ENCODE assay signal across 24 cellular contexts in the genomic region with DNA sequence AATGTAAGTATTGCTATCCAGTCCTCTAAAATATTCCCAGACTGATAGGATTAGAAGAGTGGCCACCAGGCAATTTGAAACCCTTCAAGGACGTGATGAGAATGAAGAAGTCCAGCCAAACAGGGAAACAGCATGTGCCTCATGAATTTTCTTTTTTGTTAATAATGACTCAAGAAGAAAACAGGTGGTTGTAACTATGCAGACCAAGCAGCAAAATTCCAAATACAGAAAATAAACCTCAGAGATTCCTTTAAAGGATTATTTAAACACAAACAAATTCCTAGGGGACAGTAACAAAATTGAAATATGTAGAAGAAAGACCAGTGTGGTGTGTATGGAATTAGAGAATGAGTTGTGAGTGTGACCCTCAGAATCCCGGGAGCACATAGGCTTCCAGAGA.
DNase-seq lines count a peak whose midpoint lies in the region; ATAC-seq, FAIRE-seq and TF ChIP-seq lines count a peak whose summit lies in the region.
"Had no signal": no experiment of that assay in that cellular context is flagged by ENCODE, and none has a peak within 500 bp of the region (broad histone marks: within the 10 kb centered on the region; RNA-seq: fewer than 3 reads in every experiment).

No MANE protein-coding gene starts in this region.

- TF ChIP-seq CTCF in SK-N-SH (IDR thresholded peaks at IDR 0.05), result no peak
- TF ChIP-seq CTCF in fibroblast of the aortic adventitia (IDR thresholded peaks at IDR 0.05; ENCODE audit: insufficient read depth, low read length), result no peak

- no peaks in the 10 kb centered on the region for H3K9me3 Mint-ChIP-seq in activated T-helper 2 cell treated with anti-CD3 and anti-CD28 coated beads, Interferon-gamma antibody, Interleukin-2, Interleukin-4, amounts not matched to agents 10 μg/mL and 5 μg/mL and 100 μg/mL, durations not matched to agents 14 hours and 24 hours and 36 hours
- H3K9me3 Mint-ChIP-seq: IgD-negative memory B cell; natural killer cell treated with Interleukin-12 subunit alpha and Interleukin-12 subunit beta and Interleukin-15 and Interleukin-18, amount 100 ng/mL, for 72 hours had no signal

- no peak overlapping the region for H3K27ac Mint-ChIP-seq in activated T-helper 2 cell treated with anti-CD3 and anti-CD28 coated beads, Interferon-gamma antibody, Interleukin-2, Interleukin-4, amounts not matched to agents 10 μg/mL and 5 μg/mL and 100 μg/mL, durations not matched to agents 14 hours and 24 hours and 36 hours
- H3K27ac Mint-ChIP-seq: IgD-negative memory B cell had no signal

- intact Hi-C loops in activated T-helper 2 cell treated with anti-CD3 and anti-CD28 coated beads, Interferon-gamma antibody, Interleukin-2, Interleukin-4, amounts not matched to agents 10 μg/mL and 5 μg/mL and 100 μg/mL, durations not matched to agents 14 hours and 24 hours and 36 hours (cut with micrococcal nuclease), result no loop called here

- H3K27ac ChIP-seq in SK-N-SH (ENCODE audit: low read depth in 2 of 2, low read length in 1 of 2) (peak overlapping the region; percentile 47 to 92; a peak in 3 of 4 replicates), skeletal muscle tissue (ENCODE audit: low read depth, low read length) (peak overlapping the region; percentile 78)
- H3K27ac ChIP-seq: dorsolateral prefrontal cortex, gastroesophageal sphincter had no signal

- no peak overlapping the region for H3K4me3 ChIP-seq in SK-N-SH (ENCODE audit: low read depth in 2 of 2, low read length in 1 of 2)
- H3K4me3 ChIP-seq in fibroblast of the aortic adventitia (ENCODE audit: low read depth, low read length), result no peak overlapping the region
- peak overlapping the region in 1 of 3 donors; percentile 25 for H3K4me3 ChIP-seq in skeletal muscle tissue (ENCODE audit: low read length in 3 of 3)
- H3K4me3 ChIP-seq: dorsolateral prefrontal cortex, gastroesophageal sphincter, tibial nerve had no signal

- CTCF ChIA-PET in SK-N-SH (lab: Yijun Ruan, JAX), result interaction anchor here (0.5 kb wide), 1 partner anchor 1353 kb away, joined by 3 read pairs; no protein-coding TSS in a partner anchor

- H3K9me2 ChIP-seq in SK-N-SH, result no peaks in the 10 kb centered on the region

- no peak overlapping the region for H3K4me3 Mint-ChIP-seq in activated T-helper 2 cell treated with anti-CD3 and anti-CD28 coated beads, Interferon-gamma antibody, Interleukin-2, Interleukin-4, amounts not matched to agents 10 μg/mL and 5 μg/mL and 100 μg/mL, durations not matched to agents 14 hours and 24 hours and 36 hours (ENCODE audit: low read depth)
- H3K4me3 Mint-ChIP-seq: IgD-negative memory B cell; natural killer cell treated with Interleukin-12 subunit alpha and Interleukin-12 subunit beta and Interleukin-15 and Interleukin-18, amount 100 ng/mL, for 72 hours had no signal

- H3K27me3 ChIP-seq in SK-N-SH (ENCODE audit: insufficient read depth) (no peaks in the 10 kb centered on the region), skeletal muscle tissue (ENCODE audit: control insufficient read depth in 3 of 3, insufficient read depth in 3 of 3, low read length in 3 of 3) (no peaks in the 10 kb centered on the region)
- H3K27me3 ChIP-seq: BE2C, dorsolateral prefrontal cortex, gastroesophageal sphincter, tibial nerve had no signal

- no peak for TF ChIP-seq POLR2A in GM12892 (IDR thresholded peaks at IDR 0.05; ENCODE audit: low read depth, low read length)

- no peak overlapping the region for H2AFZ ChIP-seq in SK-N-SH (ENCODE audit: low read depth)

- 73% methylated on average over 2 of the region's 2 CpGs for WGBS in SK-N-SH (ENCODE audit: low lambda C conversion rate)

- TF ChIP-seq RAD21 in SK-N-SH (IDR thresholded peaks at IDR 0.05; ENCODE audit: low read length), result no peak

- ATAC-seq in GM18907 (IDR thresholded peaks at IDR 0.05; ENCODE audit: unreplicated experiment), result no peak
- ATAC-seq: gastroesophageal sphincter; natural killer cell treated with Interleukin-12 subunit alpha and Interleukin-12 subunit beta and Interleukin-15 and Interleukin-18, amount 100 ng/mL, for 72 hours had no signal

- H3K79me2 ChIP-seq in SK-N-SH (ENCODE audit: insufficient read depth), result peaks cover 51% of the 10 kb centered on the region

- no peaks in the 10 kb centered on the region for H4K20me1 ChIP-seq in SK-N-SH (ENCODE audit: insufficient read depth)

- H3K4me1 Mint-ChIP-seq in activated T-helper 2 cell treated with anti-CD3 and anti-CD28 coated beads, Interferon-gamma antibody, Interleukin-2, Interleukin-4, amounts not matched to agents 10 μg/mL and 5 μg/mL and 100 μg/mL, durations not matched to agents 14 hours and 24 hours and 36 hours (ENCODE audit: low read depth), result peaks cover 10% of the 10 kb centered on the region

- TF ChIP-seq EP300 in SK-N-SH (IDR thresholded peaks at IDR 0.05; ENCODE audit: borderline replicate concordance in 1 of 2, low read depth in 1 of 2, low read length in 1 of 2), result no peak

- H3K9me3 ChIP-seq in SK-N-SH, result no peaks in the 10 kb centered on the region
- H3K9me3 ChIP-seq in skeletal muscle tissue (ENCODE audit: control insufficient read depth in 3 of 3, low read length in 3 of 3), result no peaks in the 10 kb centered on the region
- H3K9me3 ChIP-seq: BE2C, gastroesophageal sphincter, tibial nerve had no signal

- no peak overlapping the region; the same call in 1 of the 2 replicates for H3K9ac ChIP-seq in SK-N-SH
- peak overlapping the region in 1 of 3 donors; percentile 1 for H3K9ac ChIP-seq in skeletal muscle tissue (ENCODE audit: low read depth in 1 of 3, low read length in 3 of 3)

- H3K27me3 Mint-ChIP-seq in activated T-helper 2 cell treated with anti-CD3 and anti-CD28 coated beads, Interferon-gamma antibody, Interleukin-2, Interleukin-4, amounts not matched to agents 10 μg/mL and 5 μg/mL and 100 μg/mL, durations not matched to agents 14 hours and 24 hours and 36 hours (ENCODE audit: low read depth), result no peaks in the 10 kb centered on the region
- H3K27me3 Mint-ChIP-seq: IgD-negative memory B cell; natural killer cell treated with Interleukin-12 subunit alpha and Interleukin-12 subunit beta and Interleukin-15 and Interleukin-18, amount 100 ng/mL, for 72 hours had no signal

- no peaks in the 10 kb centered on the region for H3K36me3 Mint-ChIP-seq in activated T-helper 2 cell treated with anti-CD3 and anti-CD28 coated beads, Interferon-gamma antibody, Interleukin-2, Interleukin-4, amounts not matched to agents 10 μg/mL and 5 μg/mL and 100 μg/mL, durations not matched to agents 14 hours and 24 hours and 36 hours (ENCODE audit: low read depth)
- H3K36me3 Mint-ChIP-seq: IgD-negative memory B cell; natural killer cell treated with Interleukin-12 subunit alpha and Interleukin-12 subunit beta and Interleukin-15 and Interleukin-18, amount 100 ng/mL, for 72 hours had no signal

- H3K4me2 ChIP-seq in SK-N-SH, result peak overlapping the region; percentile 69; the same call in 1 of the 2 replicates

- POLR2A ChIA-PET in SK-N-SH (lab: Yijun Ruan, JAX), result no interaction called here

- H3F3A ChIP-seq in SK-N-SH (replicated peaks; ENCODE audit: insufficient read depth), result peaks cover 27% of the 10 kb centered on the region

- peak; percentile 33 for DNase-seq in GM04503 (ENCODE audit: low read depth)
- no peak for DNase-seq in SK-N-SH
- DNase-seq in fibroblast of the aortic adventitia (ENCODE audit: low read depth), result peak; percentile 5
- no peak for DNase-seq in GM12892 (ENCODE audit: insufficient read length)
- no peak for DNase-seq in activated T-helper 2 cell treated with anti-CD3 and anti-CD28 coated beads, Interferon-gamma antibody, Interleukin-2, Interleukin-4, amounts not matched to agents 10 μg/mL and 5 μg/mL and 100 μg/mL, durations not matched to agents 14 hours and 24 hours and 36 hours (ENCODE audit: low spot score)
- DNase-seq: activated CD4-positive, alpha-beta T cell treated with anti-CD3 and anti-CD28 coated beads for 1 hour; BE2C; DMS79; dorsolateral prefrontal cortex; kidney glomerular epithelial cell; MM.1S; NCI-H1436 treated with DMSO at 0.1 percent for 48 hours; NCI-H2171 treated with DMSO at 0.1 percent for 48 hours; NCI-H748 treated with DMSO at 0.1 percent for 48 hours; Right ventricle myocardium superior; stimulated activated CD4-positive, alpha-beta T cell treated with anti-CD3 and anti-CD28 coated beads, Interleukin-4, amount 100 ng/mL, for 1 hour; stimulated activated naive CD8-positive, alpha-beta T cell treated with anti-CD3 and anti-CD28 coated beads, Interleukin-15, Interleukin-2, amounts not matched to agents 100 U/mL and 50 U/mL, for 24 hours had no signal

- no peak for FAIRE-seq in GM12892 (lab: Jason Lieb, UNC)
- FAIRE-seq: TTC549 had no signal

- H3K4me1 ChIP-seq in SK-N-SH (ENCODE audit: control insufficient read depth in 1 of 2, insufficient read depth in 2 of 2, low read depth in 1 of 2, low read length in 1 of 2) (peaks cover 3 to 30% of the 10 kb centered on the region in 2 experiments; a peak in 3 of 4 replicates), skeletal muscle tissue (ENCODE audit: control insufficient read depth in 3 of 3, insufficient read depth in 3 of 3, low read length in 3 of 3) (peaks cover 20 to 31% (median 22%) of the 10 kb centered on the region in 3 donors)
- H3K4me1 ChIP-seq: BE2C had no signal

- H3K36me3 ChIP-seq in SK-N-SH (replicated peaks in 1 of 2; ENCODE audit: control insufficient read depth in 1 of 2, insufficient read depth in 2 of 2, low read length in 1 of 2), result no peaks in the 10 kb centered on the region
- no peaks in the 10 kb centered on the region for H3K36me3 ChIP-seq in skeletal muscle tissue (ENCODE audit: control insufficient read depth in 3 of 3, insufficient read depth in 3 of 3, low read length in 3 of 3)
- H3K36me3 ChIP-seq: BE2C, gastroesophageal sphincter, tibial nerve had no signal

TF ChIP-seq in SK-N-SH, 30 proteins besides CTCF, POLR2A, EP300 and RAD21:
- TF ChIP-seq RCOR1 (IDR thresholded peaks at IDR 0.05; ENCODE audit: low read length) (no peak), RFX5 (IDR thresholded peaks at IDR 0.05; ENCODE audit: low read length) (no peak), POLR2AphosphoS5 (IDR thresholded peaks at IDR 0.05; ENCODE audit: low read depth, low read length) (no peak)
- TF ChIP-seq, protein P1, sequence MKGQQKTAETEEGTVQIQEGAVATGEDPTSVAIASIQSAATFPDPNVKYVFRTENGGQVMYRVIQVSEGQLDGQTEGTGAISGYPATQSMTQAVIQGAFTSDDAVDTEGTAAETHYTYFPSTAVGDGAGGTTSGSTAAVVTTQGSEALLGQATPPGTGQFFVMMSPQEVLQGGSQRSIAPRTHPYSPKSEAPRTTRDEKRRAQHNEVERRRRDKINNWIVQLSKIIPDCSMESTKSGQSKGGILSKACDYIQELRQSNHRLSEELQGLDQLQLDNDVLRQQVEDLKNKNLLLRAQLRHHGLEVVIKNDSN (IDR thresholded peaks at IDR 0.05; ENCODE audit: borderline replicate concordance, low read depth), result no peak

Comparison
In these comparisons a context has a peak if more than half of its experiments do, and no peak if none do; other contexts are left out.
1. DNase-seq: peak in GM04503 (single experiment) and fibroblast of the aortic adventitia (single experiment); none in SK-N-SH (single experiment), GM12892 (single experiment) and activated T-helper 2 cell treated with anti-CD3 and anti-CD28 coated beads, Interferon-gamma antibody, Interleukin-2, Interleukin-4, amounts not matched to agents 10 μg/mL and 5 μg/mL and 100 μg/mL, durations not matched to agents 14 hours and 24 hours and 36 hours (single experiment).